ENCODE assay signal across 22 cellular contexts in the genomic region with DNA sequence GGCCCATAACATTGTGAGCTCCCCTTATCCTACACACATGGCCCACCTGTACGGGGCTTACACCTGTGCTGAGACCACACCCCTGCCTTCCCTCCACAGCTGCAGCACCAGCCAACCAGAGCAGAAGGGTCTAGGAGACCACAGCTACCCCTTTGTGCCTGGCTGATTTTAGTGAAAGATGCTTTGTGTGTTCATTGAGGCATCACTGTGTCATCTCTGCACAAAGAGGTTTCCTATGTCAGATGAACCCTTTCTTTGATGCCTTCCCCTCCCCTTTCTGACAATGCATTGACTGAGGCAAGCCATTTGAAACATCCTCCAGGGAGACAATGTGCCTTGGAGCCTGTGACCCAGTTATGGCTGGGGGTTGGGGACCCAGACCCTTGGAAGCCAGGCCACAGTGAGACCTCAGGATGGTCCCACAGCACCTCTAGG. TPM values are rescaled to one million over a fixed set of nuclear protein-coding genes. Genes with fewer than 3 reads are reported as not detected.
"Had no signal": no experiment of that assay in that cellular context is flagged by ENCODE, and none has a peak within 500 bp of the region (broad histone marks: within the 10 kb centered on the region; RNA-seq: fewer than 3 reads in every experiment).

No MANE protein-coding gene starts in this region.

- H3K36me3 ChIP-seq: heart right ventricle, left ventricle myocardium inferior, neural progenitor cell, pancreas, tibial nerve, vagina had no signal

- ATAC-seq: heart right ventricle, WTC11 had no signal

- H3K4me1 Mint-ChIP-seq: activated CD4-positive, alpha-beta memory T cell treated with anti-CD3 and anti-CD28 coated beads, Interleukin-2, amount 10 ng/mL, durations not matched to agents 7 days and 5 days; central memory CD8-positive, alpha-beta T cell had no signal

- FAIRE-seq: frontal cortex, pancreas, TTC549 had no signal

- H3K27me3 ChIP-seq: heart right ventricle, neural progenitor cell, pancreas, tibial nerve, vagina had no signal

- H3K9me3 Mint-ChIP-seq: central memory CD8-positive, alpha-beta T cell had no signal

- H3K9ac ChIP-seq: neural progenitor cell had no signal

- DNase-seq: activated CD4-positive, alpha-beta memory T cell treated with anti-CD3 and anti-CD28 coated beads, Interleukin-2, amount 10 ng/mL, durations not matched to agents 7 days and 5 days; activated CD4-positive, alpha-beta T cell treated with anti-CD3 and anti-CD28 coated beads for 4 hours; activated effector memory CD4-positive, alpha-beta T cell treated with Interleukin-2 at 50 U/mL for 16 hours; activated naive CD4-positive, alpha-beta T cell treated with anti-CD3 and anti-CD28 coated beads, Interleukin-2, amount 50 U/mL, for 16 hours; activated T-cell treated with anti-CD3 and anti-CD28 coated beads, Interleukin-2, amount 50 U/mL, for 24 hours; cortex of kidney; effector CD8-positive, alpha-beta T cell; heart right ventricle; islet precursor cell; left ventricle myocardium inferior; pancreas; stimulated activated CD4-positive, alpha-beta T cell treated with anti-CD3 and anti-CD28 coated beads, Interleukin-1b, Interleukin-23, amount 100 ng/mL, for 48 hours; SW 1271 had no signal

- H3K4me2 ChIP-seq: neural progenitor cell had no signal

- H3K4me3 ChIP-seq: heart right ventricle, left ventricle myocardium inferior, neural progenitor cell, pancreas, tibial nerve, vagina had no signal

- H2AFZ ChIP-seq: neural progenitor cell had no signal

- H3K9me3 ChIP-seq: heart right ventricle, pancreas, vagina had no signal

- H3K27ac ChIP-seq: heart right ventricle, left ventricle myocardium inferior, neural progenitor cell, pancreas, tibial nerve, vagina had no signal

- H3K4me3 Mint-ChIP-seq: activated CD4-positive, alpha-beta memory T cell treated with anti-CD3 and anti-CD28 coated beads, Interleukin-2, amount 10 ng/mL, durations not matched to agents 7 days and 5 days; activated T-cell treated with anti-CD3 and anti-CD28 coated beads, Interleukin-2, amount 50 U/mL, for 24 hours; brain; central memory CD8-positive, alpha-beta T cell; neural progenitor cell; WTC11 had no signal

- H3K27ac Mint-ChIP-seq: activated CD4-positive, alpha-beta memory T cell treated with anti-CD3 and anti-CD28 coated beads, Interleukin-2, amount 10 ng/mL, durations not matched to agents 7 days and 5 days; activated T-cell treated with anti-CD3 and anti-CD28 coated beads, Interleukin-2, amount 50 U/mL, for 24 hours; brain; WTC11 had no signal

- H3K4me1 ChIP-seq: tibial nerve, vagina had no signal

RNA-seq across cellular contexts. Expression of a gene that starts 54.9 kb away (rescaled TPM):
- total RNA-seq: activated CD4-positive, alpha-beta memory T cell treated with anti-CD3 and anti-CD28 coated beads, Interleukin-2, amount 10 ng/mL, durations not matched to agents 7 days and 5 days; heart right ventricle; left ventricle myocardium inferior; T-helper 2 cell treated with Interferon-gamma antibody and Interleukin-4, amounts not matched to agents 100 ng/mL and 5 ng/mL, for 36 hours had no signal
